In the genomic region with DNA sequence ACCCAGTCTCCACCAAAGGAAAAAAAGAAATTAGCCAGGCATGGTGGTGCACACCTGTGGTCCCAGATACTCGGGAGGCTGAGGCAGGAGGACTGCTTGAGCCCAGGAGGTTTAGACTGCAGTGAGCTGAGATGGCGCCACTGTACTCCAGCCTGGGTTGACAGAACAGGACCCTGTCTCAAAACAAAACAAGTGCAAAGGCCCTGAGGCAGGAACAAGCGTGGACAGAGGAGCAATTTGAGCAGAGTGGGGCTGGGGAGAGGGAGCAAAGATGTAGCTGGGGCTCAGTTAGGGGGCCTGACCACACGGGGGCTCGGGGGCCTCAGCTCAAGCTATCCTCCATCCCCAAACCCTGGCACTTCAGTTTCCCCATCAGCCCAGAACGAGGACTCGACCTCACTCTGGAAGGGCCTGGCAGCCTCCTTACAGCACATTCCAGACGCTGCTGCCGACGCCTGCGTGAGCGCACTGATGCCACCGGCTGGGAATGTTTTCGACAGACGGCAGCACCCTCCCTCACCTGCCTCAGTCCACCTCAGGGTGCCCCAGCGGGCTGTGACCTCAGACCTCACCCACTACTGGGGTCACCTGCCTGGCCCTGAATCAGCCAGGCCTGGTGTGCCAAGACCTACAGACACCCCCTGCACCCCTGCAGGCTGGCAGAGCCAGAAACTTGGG, we compare ENCODE assay signal across 1 cellular context.
TF ChIP-seq lines count a peak whose summit lies in the region.

No MANE protein-coding gene starts in this region.

TF ChIP-seq in IMR-90, 13 proteins besides CTCF, POLR2A, EP300 and RAD21:
- TF ChIP-seq BHLHE40 (IDR thresholded peaks at IDR 0.05; ENCODE audit: low read depth, low read length): no peak
- TF ChIP-seq, protein P1, sequence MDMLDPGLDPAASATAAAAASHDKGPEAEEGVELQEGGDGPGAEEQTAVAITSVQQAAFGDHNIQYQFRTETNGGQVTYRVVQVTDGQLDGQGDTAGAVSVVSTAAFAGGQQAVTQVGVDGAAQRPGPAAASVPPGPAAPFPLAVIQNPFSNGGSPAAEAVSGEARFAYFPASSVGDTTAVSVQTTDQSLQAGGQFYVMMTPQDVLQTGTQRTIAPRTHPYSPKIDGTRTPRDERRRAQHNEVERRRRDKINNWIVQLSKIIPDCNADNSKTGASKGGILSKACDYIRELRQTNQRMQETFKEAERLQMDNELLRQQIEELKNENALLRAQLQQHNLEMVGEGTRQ (IDR thresholded peaks at IDR 0.05; ENCODE audit: low read depth, low read length): no peak
- no peak for TF ChIP-seq RFX5 (IDR thresholded peaks at IDR 0.05; ENCODE audit: low read depth, low read length)
- no peak for TF ChIP-seq FOS (IDR thresholded peaks at IDR 0.05; ENCODE audit: low read depth, low read length)
- no peak for TF ChIP-seq RCOR1 (IDR thresholded peaks at IDR 0.05; ENCODE audit: insufficient replicate concordance, low read length)
- no peak for TF ChIP-seq SMC3 (IDR thresholded peaks at IDR 0.05; ENCODE audit: low read depth, low read length)
- no peak for TF ChIP-seq NFE2L2 (IDR thresholded peaks at IDR 0.05; ENCODE audit: low read depth, low read length)
